17 cellular contexts compared by ENCODE assay signal in genomic region chr6:101662111-101662897, GRCh38.
A peak's percentile ranks its signal among the peaks of the same experiment; 100 is the strongest.
DNase-seq lines count a peak whose midpoint lies in the region; ATAC-seq and TF ChIP-seq lines count a peak whose summit lies in the region.
"Had no signal": no experiment of that assay in that cellular context is flagged by ENCODE, and none has a peak within 500 bp of the region (broad histone marks: within the 10 kb centered on the region; RNA-seq: fewer than 3 reads in every experiment).

No MANE protein-coding gene starts in this region.

- H3K9me2 ChIP-seq in MM.1S (replicated peaks; ENCODE audit: insufficient read depth, low read length) (no peaks in the 10 kb centered on the region), PC-3 (replicated peaks; ENCODE audit: low read length) (no peaks in the 10 kb centered on the region)

- H3K4me3 ChIP-seq in MM.1S (ENCODE audit: low read length), result no peak overlapping the region
- no peak overlapping the region for H3K4me3 ChIP-seq in BE2C (ENCODE audit: low read depth, low read length)
- no peak overlapping the region for H3K4me3 ChIP-seq in upper lobe of left lung
- no peak overlapping the region for H3K4me3 ChIP-seq in PC-3 (ENCODE audit: low read length)
- H3K4me3 ChIP-seq: suprapubic skin had no signal

- no peak overlapping the region; the same call in 1 of the 2 replicates for H3K27ac ChIP-seq in MM.1S (ENCODE audit: low read length)
- no peak overlapping the region for H3K27ac ChIP-seq in upper lobe of left lung
- no peak overlapping the region for H3K27ac ChIP-seq in PC-3 (ENCODE audit: low read length)
- H3K27ac ChIP-seq: neutrophil, suprapubic skin had no signal

- ATAC-seq in GM18870 (IDR thresholded peaks at IDR 0.05; ENCODE audit: unreplicated experiment), result peak; percentile 98
- ATAC-seq in GM21526 (IDR thresholded peaks at IDR 0.05; ENCODE audit: low FRiP score, unreplicated experiment), result peak; percentile 58
- ATAC-seq in HG03045 (IDR thresholded peaks at IDR 0.05; ENCODE audit: unreplicated experiment), result peak; percentile 89
- no peak for ATAC-seq in upper lobe of left lung (ENCODE audit: low FRiP score in 2 of 2)
- ATAC-seq in PC-3, result no peak
- ATAC-seq: Panc1 had no signal

- no TSS peak for BruUV-seq in PC-3 (replicated peaks; lab: Mats Ljungman, UMichigan)

- CTCF ChIA-PET in PC-3 (lab: Charles Lee), result no interaction called here

- H2AFZ ChIP-seq in MM.1S (ENCODE audit: low read length), result no peak overlapping the region
- no peak overlapping the region for H2AFZ ChIP-seq in PC-3 (ENCODE audit: low read length)

- no peak for TF ChIP-seq POLR2A in upper lobe of left lung (IDR thresholded peaks at IDR 0.05)

- H3K9me3 ChIP-seq in MM.1S (replicated peaks; ENCODE audit: insufficient read depth, low read length) (no peaks in the 10 kb centered on the region), BE2C (no peaks in the 10 kb centered on the region), upper lobe of left lung (no peaks in the 10 kb centered on the region), PC-3 (ENCODE audit: low read length) (no peaks in the 10 kb centered on the region)
- H3K9me3 ChIP-seq: neutrophil, suprapubic skin had no signal

- H3K79me2 ChIP-seq in MM.1S (ENCODE audit: low read length) (no peaks in the 10 kb centered on the region), PC-3 (ENCODE audit: low read length) (no peaks in the 10 kb centered on the region)

- H3K36me3 ChIP-seq in MM.1S (replicated peaks; ENCODE audit: insufficient read depth, low read length), result no peaks in the 10 kb centered on the region
- no peaks in the 10 kb centered on the region; the same call in 1 of the 2 replicates for H3K36me3 ChIP-seq in BE2C
- H3K36me3 ChIP-seq in upper lobe of left lung, result no peaks in the 10 kb centered on the region
- H3K36me3 ChIP-seq in PC-3 (ENCODE audit: low read depth, low read length), result no peaks in the 10 kb centered on the region
- H3K36me3 ChIP-seq: neutrophil, suprapubic skin had no signal

- peak; percentile 39 for DNase-seq in MM.1S
- no peak for DNase-seq in BE2C
- DNase-seq in endothelial cell (ENCODE audit: low spot score), result no peak
- no peak for DNase-seq in upper lobe of left lung
- DNase-seq in PC-3, result no peak
- DNase-seq: activated CD8-positive, alpha-beta memory T cell treated with anti-CD3 and anti-CD28 coated beads for 24 hours; activated naive CD8-positive, alpha-beta T cell treated with anti-CD3 and anti-CD28 coated beads, Interleukin-2, amount 10 ng/mL, durations not matched to agents 7 days and 5 days; C1 segment of cervical spinal cord; erythroblast; NCI-H226; small intestine had no signal

- no peak overlapping the region for H3K27ac Mint-ChIP-seq in endothelial cell (ENCODE audit: unreplicated experiment)
- H3K27ac Mint-ChIP-seq: activated naive CD8-positive, alpha-beta T cell treated with anti-CD3 and anti-CD28 coated beads, Interleukin-2, amount 10 ng/mL, durations not matched to agents 7 days and 5 days had no signal

- no peaks in the 10 kb centered on the region for H3F3A ChIP-seq in MM.1S (ENCODE audit: insufficient read depth, low read length)
- no peaks in the 10 kb centered on the region for H3F3A ChIP-seq in PC-3 (ENCODE audit: low read length, unreplicated experiment)

- H3K27me3 Mint-ChIP-seq in endothelial cell (ENCODE audit: unreplicated experiment), result peaks cover 2% of the 10 kb centered on the region
- H3K27me3 Mint-ChIP-seq: activated naive CD8-positive, alpha-beta T cell treated with anti-CD3 and anti-CD28 coated beads, Interleukin-2, amount 10 ng/mL, durations not matched to agents 7 days and 5 days had no signal

- intact Hi-C loops in PC-3 (cut with micrococcal nuclease), result loop anchor here (10.0 kb wide), 1 partner anchor 548 kb away; no protein-coding TSS in a partner anchor

- peaks cover 4% of the 10 kb centered on the region for H3K4me1 Mint-ChIP-seq in endothelial cell (ENCODE audit: unreplicated experiment)
- H3K4me1 Mint-ChIP-seq: activated naive CD8-positive, alpha-beta T cell treated with anti-CD3 and anti-CD28 coated beads, Interleukin-2, amount 10 ng/mL, durations not matched to agents 7 days and 5 days had no signal

- WGBS in upper lobe of left lung, 2 donors, result 90 to 93% methylated on average over 2 of the region's 2 CpGs

- H3K36me3 Mint-ChIP-seq in endothelial cell (ENCODE audit: low read depth, unreplicated experiment), result no peaks in the 10 kb centered on the region
- H3K36me3 Mint-ChIP-seq: activated naive CD8-positive, alpha-beta T cell treated with anti-CD3 and anti-CD28 coated beads, Interleukin-2, amount 10 ng/mL, durations not matched to agents 7 days and 5 days had no signal

- peaks cover 7% of the 10 kb centered on the region; the same call in 1 of the 2 replicates for H3K4me1 ChIP-seq in MM.1S (ENCODE audit: low read length)
- peaks cover 3% of the 10 kb centered on the region; the same call in 1 of the 2 replicates for H3K4me1 ChIP-seq in BE2C
- H3K4me1 ChIP-seq in upper lobe of left lung, result no peaks in the 10 kb centered on the region
- H3K4me1 ChIP-seq in PC-3 (ENCODE audit: insufficient read depth, low read length), result peaks cover 19% of the 10 kb centered on the region
- H3K4me1 ChIP-seq: suprapubic skin had no signal

- H3K4me3 Mint-ChIP-seq in endothelial cell (ENCODE audit: unreplicated experiment), result no peak overlapping the region
- H3K4me3 Mint-ChIP-seq: activated naive CD8-positive, alpha-beta T cell treated with anti-CD3 and anti-CD28 coated beads, Interleukin-2, amount 10 ng/mL, durations not matched to agents 7 days and 5 days had no signal

- H4K20me1 ChIP-seq in MM.1S (ENCODE audit: insufficient read depth, low read length) (no peaks in the 10 kb centered on the region), PC-3 (ENCODE audit: low read length) (no peaks in the 10 kb centered on the region)

- POLR2A ChIA-PET in PC-3 (lab: Charles Lee; ENCODE audit: unreplicated experiment), result no interaction called here

- H3K9me3 Mint-ChIP-seq in endothelial cell (ENCODE audit: unreplicated experiment), result peaks cover 4% of the 10 kb centered on the region

- H3K9ac ChIP-seq in MM.1S (ENCODE audit: low read length) (no peak overlapping the region), PC-3 (ENCODE audit: low read length) (no peak overlapping the region)

- TF ChIP-seq CTCF in MM.1S (IDR thresholded peaks at IDR 0.05; ENCODE audit: low read length), result no peak
- no peak for TF ChIP-seq CTCF in BE2C (IDR thresholded peaks at IDR 0.05; ENCODE audit: low read depth, low read length)
- no peak for TF ChIP-seq CTCF in endothelial cell (IDR thresholded peaks at IDR 0.05; ENCODE audit: unreplicated experiment)
- no peak for TF ChIP-seq CTCF in upper lobe of left lung (IDR thresholded peaks at IDR 0.05)
- TF ChIP-seq CTCF in PC-3 (conservative IDR thresholded peaks at IDR 0.05; ENCODE audit: low read depth, low read length), result no peak

- H3K27me3 ChIP-seq in MM.1S (replicated peaks; ENCODE audit: insufficient read depth, low read length), result no peaks in the 10 kb centered on the region
- no peaks in the 10 kb centered on the region for H3K27me3 ChIP-seq in BE2C
- H3K27me3 ChIP-seq in upper lobe of left lung, result no peaks in the 10 kb centered on the region
- H3K27me3 ChIP-seq in PC-3 (ENCODE audit: low read length), result no peaks in the 10 kb centered on the region
- H3K27me3 ChIP-seq: neutrophil, suprapubic skin had no signal

- no peak for TF ChIP-seq EP300 in upper lobe of left lung (IDR thresholded peaks at IDR 0.05)

- H3K4me2 ChIP-seq in MM.1S (ENCODE audit: low read depth, low read length) (no peak overlapping the region; the same call in 1 of the 2 replicates), PC-3 (ENCODE audit: low read length) (no peak overlapping the region)

Comparison
In these comparisons a context has a peak if more than half of its experiments do, and no peak if none do; other contexts are left out.
1. ATAC-seq: peak in GM18870 (single experiment), GM21526 (single experiment) and HG03045 (single experiment); none in upper lobe of left lung (0 of 2) and PC-3 (single experiment).